ENCODE assay signal across 23 cellular contexts in the genomic region with DNA sequence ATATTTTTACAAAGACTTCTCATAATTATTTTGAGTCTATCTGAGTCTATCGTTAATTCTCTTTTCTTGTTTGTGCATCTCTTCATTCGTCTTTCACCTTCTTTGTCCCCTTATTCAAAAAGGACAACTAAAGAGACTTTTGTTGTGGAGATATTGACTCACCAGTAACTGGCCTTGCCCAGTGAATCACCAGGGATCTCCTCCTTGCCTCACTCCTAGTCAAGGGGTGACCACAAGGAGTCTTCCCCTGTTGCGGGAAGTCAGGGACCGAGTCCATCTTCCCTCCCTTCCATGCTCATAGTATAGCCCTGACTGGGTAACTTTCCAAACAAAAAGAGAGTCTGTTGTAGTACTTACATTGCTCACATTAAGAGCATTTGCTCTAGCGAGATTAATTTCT.
DNase-seq lines count a peak whose midpoint lies in the region; ATAC-seq, FAIRE-seq and TF ChIP-seq lines count a peak whose summit lies in the region.
"Had no signal": no experiment of that assay in that cellular context is flagged by ENCODE, and none has a peak within 500 bp of the region (broad histone marks: within the 10 kb centered on the region; RNA-seq: fewer than 3 reads in every experiment).

No MANE protein-coding gene starts in this region.

- no peaks in the 10 kb centered on the region for H3K9me3 ChIP-seq in gastrocnemius medialis
- H3K9me3 ChIP-seq: gastroesophageal sphincter had no signal

- ATAC-seq in gastrocnemius medialis (no peak), GM18868 (IDR thresholded peaks at IDR 0.05; ENCODE audit: unreplicated experiment) (no peak), GM19455 (IDR thresholded peaks at IDR 0.05; ENCODE audit: unreplicated experiment) (no peak), GM21619 (IDR thresholded peaks at IDR 0.05; ENCODE audit: unreplicated experiment) (no peak), HG02852 (IDR thresholded peaks at IDR 0.05; ENCODE audit: unreplicated experiment) (no peak)
- ATAC-seq: gastroesophageal sphincter, left ventricle myocardium superior had no signal

- peaks cover 0 to 71% of the 10 kb centered on the region in 2 donors for H3K36me3 ChIP-seq in gastrocnemius medialis
- H3K36me3 ChIP-seq: gastroesophageal sphincter had no signal

- DNase-seq in H54 (ENCODE audit: insufficient read length, low spot score) (peak; percentile 27), RPMI7951 (ENCODE audit: low read depth) (peak; percentile 41), fibroblast of mammary gland (ENCODE audit: low read depth) (peak; percentile 58), gastrocnemius medialis (no peak)
- DNase-seq: activated gamma-delta T cell; amniotic stem cell; Calu3; left ventricle myocardium superior; NCI-H1694; NCI-H446; SHP77; small intestine; stimulated activated CD4-positive, alpha-beta T cell treated with anti-CD3 and anti-CD28 coated beads, Interleukin-4, amount 100 ng/mL, for 24 hours; substantia nigra had no signal

- peak; percentile 94 for FAIRE-seq in H54 (lab: Jason Lieb, UNC)
- FAIRE-seq: colon, endometrium, H1, small intestine had no signal

- H3K4me1 ChIP-seq in gastrocnemius medialis = no peaks in the 10 kb centered on the region
- H3K4me1 ChIP-seq: gastroesophageal sphincter, parathyroid adenoma had no signal

- in situ Hi-C loops in gastrocnemius medialis (cut with MboI; ENCODE audit: low sequenced_read_pairs in 4 of 4) = no loop called here

- H3K27ac ChIP-seq in gastrocnemius medialis = peak overlapping the region in 3 of 4 donors; percentile 6 to 45 (median 32)
- H3K27ac ChIP-seq: gastroesophageal sphincter, parathyroid adenoma had no signal

- no peak overlapping the region for H3K4me3 ChIP-seq in fibroblast of mammary gland (ENCODE audit: control insufficient read depth, low read depth, low read length)
- no peak overlapping the region for H3K4me3 ChIP-seq in gastrocnemius medialis
- H3K4me3 ChIP-seq: gastroesophageal sphincter had no signal

- TF ChIP-seq POLR2A in H54 (IDR thresholded peaks at IDR 0.05; ENCODE audit: low read depth, low read length) (no peak), gastrocnemius medialis (IDR thresholded peaks at IDR 0.05) (no peak)

- intact Hi-C loops in gastrocnemius medialis (cut with DNase I; ENCODE audit: low total_unique reads) = no loop called here

- TF ChIP-seq CTCF in fibroblast of mammary gland (conservative IDR thresholded peaks at IDR 0.05; ENCODE audit: control insufficient read depth, insufficient read depth, low read depth, low read length) (no peak), gastrocnemius medialis (IDR thresholded peaks at IDR 0.05 in 4 of 5, conservative IDR thresholded peaks at IDR 0.05 in 1 of 5) (no peak)

- H3K27me3 ChIP-seq in gastrocnemius medialis = no peaks in the 10 kb centered on the region
- H3K27me3 ChIP-seq: gastroesophageal sphincter had no signal

Comparison
In these comparisons a context has a peak if more than half of its experiments do, and no peak if none do; other contexts are left out.
1. DNase-seq: peak in H54 (single experiment), RPMI7951 (single experiment) and fibroblast of mammary gland (single experiment); none in gastrocnemius medialis (0 of 2).